27 cellular contexts compared by ENCODE assay signal in the genomic region with DNA sequence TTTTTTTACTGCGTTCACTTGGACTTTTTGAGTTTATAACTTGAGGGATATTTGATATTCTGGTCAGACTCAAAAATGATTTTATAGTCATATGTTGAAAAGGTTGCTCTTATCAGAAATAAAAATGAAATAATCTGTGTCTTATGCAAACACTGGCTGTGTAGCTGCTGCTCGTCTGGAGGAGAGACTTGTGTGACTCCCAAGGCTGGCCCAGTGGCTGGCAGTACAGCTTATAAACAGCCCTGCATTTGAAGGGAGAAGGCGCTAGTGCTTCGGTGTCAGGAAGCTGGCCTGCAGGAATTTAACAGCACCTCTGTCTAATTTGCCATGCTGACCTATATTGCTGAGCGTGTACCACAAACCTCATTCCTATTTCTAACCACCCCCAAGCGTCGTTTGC.
"Had no signal": no experiment of that assay in that cellular context is flagged by ENCODE, and none has a peak within 500 bp of the region (broad histone marks: within the 10 kb centered on the region; RNA-seq: fewer than 3 reads in every experiment).

No MANE protein-coding gene starts in this region.

- H3K27ac ChIP-seq: adrenal gland, heart left ventricle, ovary, prostate gland, upper lobe of left lung, vagina had no signal

- H3K4me3 ChIP-seq: adrenal gland, heart left ventricle, left ventricle myocardium inferior, lung, ovary, prostate gland, sigmoid colon, thyroid gland, upper lobe of left lung, vagina had no signal

- DNase-seq: activated CD4-positive, alpha-beta memory T cell treated with anti-CD3 and anti-CD28 coated beads for 36 hours; activated CD4-positive, alpha-beta T cell treated with anti-CD3 and anti-CD28 coated beads, Interleukin-2, amount 10 ng/mL, durations not matched to agents 24 days and 14 days; activated CD8-positive, alpha-beta memory T cell treated with anti-CD3 and anti-CD28 coated beads, Interleukin-2, amount 50 U/mL, for 4 hours; activated effector memory CD4-positive, alpha-beta T cell treated with anti-CD3 and anti-CD28 coated beads, Interleukin-2, amount 50 U/mL, for 16 hours; activated naive CD4-positive, alpha-beta T cell treated with anti-CD3 and anti-CD28 coated beads for 36 hours; activated naive CD8-positive, alpha-beta T cell treated with anti-CD3 and anti-CD28 coated beads for 36 hours; activated T-cell treated with anti-CD3 and anti-CD28 coated beads, Interleukin-2, amount 50 U/mL, for 1 hour; adrenal gland; foreskin fibroblast; heart left ventricle; left ventricle myocardium inferior; mesendoderm; natural killer cell; ovary; sigmoid colon; small intestine; stimulated activated CD4-positive, alpha-beta T cell treated with anti-CD3 and anti-CD28 coated beads, Interleukin-4, amount 100 ng/mL, for 4 hours; stimulated activated CD8-positive, alpha-beta memory T cell treated with anti-CD3 and anti-CD28 coated beads, Interleukin-4, amount 100 ng/mL, for 48 hours; stimulated activated naive CD8-positive, alpha-beta T cell treated with anti-CD3 and anti-CD28 coated beads, Interleukin-15, amount 100 ng/mL, for 72 hours; thyroid gland; upper lobe of left lung had no signal

- ATAC-seq: activated CD4-positive, CD25-positive, alpha-beta regulatory T cell treated with anti-CD3 and anti-CD28 coated beads, Interleukin-2, amount 50 U/mL, for 24 hours; natural killer cell; stimulated activated memory B cell treated with anti-CD40 and anti-IgM and Interleukin-4, amounts not matched to agents 10 μg/mL and 1 μg/mL and 100 μg/mL, for 72 hours; stimulated activated naive CD8-positive, alpha-beta T cell treated with anti-CD3 and anti-CD28 coated beads, Interleukin-15, amount 100 ng/mL, for 72 hours had no signal

- H3K4me1 ChIP-seq: adrenal gland, prostate gland had no signal

- H3K27me3 ChIP-seq: adrenal gland, heart left ventricle, ovary, sigmoid colon, thyroid gland, upper lobe of left lung, vagina had no signal

- H3K4me3 Mint-ChIP-seq: activated CD4-positive, alpha-beta memory T cell treated with anti-CD3 and anti-CD28 coated beads for 36 hours; activated CD4-positive, alpha-beta T cell treated with anti-CD3 and anti-CD28 coated beads, Interleukin-2, amount 10 ng/mL, durations not matched to agents 24 days and 14 days; activated naive CD4-positive, alpha-beta T cell treated with anti-CD3 and anti-CD28 coated beads for 36 hours; activated naive CD8-positive, alpha-beta T cell treated with anti-CD3 and anti-CD28 coated beads for 36 hours; activated T-helper 1 cell treated with anti-CD3 and anti-CD28 coated beads, Interleukin-12 subunit alpha, Interleukin-12 subunit beta, Interleukin-2, Interleukin-4 antibody, amounts not matched to agents 30 ng/mL and 10 ng/mL and 1 ng/mL, durations not matched to agents 14 hours and 24 hours and 36 hours; natural killer cell; stimulated activated memory B cell treated with anti-CD40 and anti-IgM and Interleukin-4, amounts not matched to agents 10 μg/mL and 1 μg/mL and 100 μg/mL, for 72 hours; stimulated activated naive CD8-positive, alpha-beta T cell treated with anti-CD3 and anti-CD28 coated beads, Interleukin-15, amount 100 ng/mL, for 72 hours had no signal

- H3K27me3 Mint-ChIP-seq: activated naive CD8-positive, alpha-beta T cell treated with anti-CD3 and anti-CD28 coated beads for 36 hours; stimulated activated naive CD8-positive, alpha-beta T cell treated with anti-CD3 and anti-CD28 coated beads, Interleukin-15, amount 100 ng/mL, for 72 hours had no signal

- H3K36me3 ChIP-seq: adrenal gland, ovary, prostate gland, thyroid gland, upper lobe of left lung, vagina had no signal

- H3K9me3 ChIP-seq: adrenal gland, heart left ventricle, left ventricle myocardium inferior, ovary, prostate gland, sigmoid colon, thyroid gland, upper lobe of left lung, vagina had no signal

- H3K9me3 Mint-ChIP-seq: activated CD4-positive, alpha-beta memory T cell treated with anti-CD3 and anti-CD28 coated beads for 36 hours; activated CD4-positive, alpha-beta T cell treated with anti-CD3 and anti-CD28 coated beads, Interleukin-2, amount 10 ng/mL, durations not matched to agents 24 days and 14 days; activated naive CD4-positive, alpha-beta T cell treated with anti-CD3 and anti-CD28 coated beads for 36 hours; activated naive CD8-positive, alpha-beta T cell treated with anti-CD3 and anti-CD28 coated beads for 36 hours; activated T-helper 1 cell treated with anti-CD3 and anti-CD28 coated beads, Interleukin-12 subunit alpha, Interleukin-12 subunit beta, Interleukin-2, Interleukin-4 antibody, amounts not matched to agents 30 ng/mL and 10 ng/mL and 1 ng/mL, durations not matched to agents 14 hours and 24 hours and 36 hours; natural killer cell; stimulated activated memory B cell treated with anti-CD40 and anti-IgM and Interleukin-4, amounts not matched to agents 10 μg/mL and 1 μg/mL and 100 μg/mL, for 72 hours; stimulated activated naive CD8-positive, alpha-beta T cell treated with anti-CD3 and anti-CD28 coated beads, Interleukin-15, amount 100 ng/mL, for 72 hours had no signal

- H3K27ac Mint-ChIP-seq: activated CD4-positive, alpha-beta memory T cell treated with anti-CD3 and anti-CD28 coated beads for 36 hours; activated CD4-positive, alpha-beta T cell treated with anti-CD3 and anti-CD28 coated beads, Interleukin-2, amount 10 ng/mL, durations not matched to agents 24 days and 14 days; activated naive CD4-positive, alpha-beta T cell treated with anti-CD3 and anti-CD28 coated beads for 36 hours; activated naive CD8-positive, alpha-beta T cell treated with anti-CD3 and anti-CD28 coated beads for 36 hours; activated T-helper 1 cell treated with anti-CD3 and anti-CD28 coated beads, Interleukin-12 subunit alpha, Interleukin-12 subunit beta, Interleukin-2, Interleukin-4 antibody, amounts not matched to agents 30 ng/mL and 10 ng/mL and 1 ng/mL, durations not matched to agents 14 hours and 24 hours and 36 hours; natural killer cell; stimulated activated memory B cell treated with anti-CD40 and anti-IgM and Interleukin-4, amounts not matched to agents 10 μg/mL and 1 μg/mL and 100 μg/mL, for 72 hours; stimulated activated naive CD8-positive, alpha-beta T cell treated with anti-CD3 and anti-CD28 coated beads, Interleukin-15, amount 100 ng/mL, for 72 hours had no signal

- H3K36me3 Mint-ChIP-seq: activated CD4-positive, alpha-beta memory T cell treated with anti-CD3 and anti-CD28 coated beads for 36 hours; activated naive CD8-positive, alpha-beta T cell treated with anti-CD3 and anti-CD28 coated beads for 36 hours; natural killer cell; stimulated activated memory B cell treated with anti-CD40 and anti-IgM and Interleukin-4, amounts not matched to agents 10 μg/mL and 1 μg/mL and 100 μg/mL, for 72 hours had no signal

- H3K4me1 Mint-ChIP-seq: activated CD4-positive, alpha-beta T cell treated with anti-CD3 and anti-CD28 coated beads, Interleukin-2, amount 10 ng/mL, durations not matched to agents 24 days and 14 days; activated naive CD8-positive, alpha-beta T cell treated with anti-CD3 and anti-CD28 coated beads for 36 hours; natural killer cell; stimulated activated memory B cell treated with anti-CD40 and anti-IgM and Interleukin-4, amounts not matched to agents 10 μg/mL and 1 μg/mL and 100 μg/mL, for 72 hours; stimulated activated naive CD8-positive, alpha-beta T cell treated with anti-CD3 and anti-CD28 coated beads, Interleukin-15, amount 100 ng/mL, for 72 hours had no signal
